In the genomic region with DNA sequence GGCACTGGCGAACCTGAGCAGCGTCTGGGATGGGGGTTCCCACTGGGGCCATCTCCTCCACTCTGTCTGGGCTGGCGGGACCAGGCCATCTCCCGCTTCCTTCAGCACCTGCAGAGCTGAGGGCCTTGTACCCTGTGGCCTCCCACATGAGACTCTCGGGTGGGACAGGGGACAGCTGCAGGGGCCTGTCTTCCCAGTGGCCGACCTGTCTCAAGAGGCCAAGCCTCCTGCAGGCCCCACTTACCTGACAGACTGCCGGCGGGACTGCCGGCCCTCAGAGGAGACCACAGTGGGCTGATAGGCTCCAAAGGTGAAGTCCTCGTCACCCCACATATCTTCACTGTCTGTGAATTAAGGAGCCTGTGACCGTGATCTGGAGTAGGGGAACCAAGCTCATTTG, we compare ENCODE assay signal across 31 cellular contexts.
"Had no signal": no experiment of that assay in that cellular context is flagged by ENCODE, and none has a peak within 500 bp of the region (broad histone marks: within the 10 kb centered on the region; RNA-seq: fewer than 3 reads in every experiment).

No MANE protein-coding gene starts in this region.

- H3K27ac ChIP-seq: neutrophil, ovary, parathyroid adenoma, psoas muscle, right lobe of liver, sigmoid colon, suprapubic skin, testis, tibial artery, transverse colon, upper lobe of right lung, uterus had no signal

- H3K27ac Mint-ChIP-seq: naive thymus-derived CD4-positive, alpha-beta T cell; natural killer cell; nephron; progenitor cell of endocrine pancreas; stimulated activated effector memory CD8-positive, alpha-beta T cell treated with anti-CD3 and anti-CD28 coated beads, Interleukin-12 subunit alpha, Interleukin-12 subunit beta, amount 100 ng/mL, for 72 hours; stimulated activated naive B cell treated with anti-CD40 and anti-IgM and Interleukin-4, amounts not matched to agents 10 μg/mL and 1 μg/mL and 100 μg/mL, for 72 hours; stimulated activated naive CD8-positive, alpha-beta T cell treated with anti-CD3 and anti-CD28 coated beads, Interleukin-15, Interleukin-2, amounts not matched to agents 100 ng/mL and 50 ng/mL, for 24 hours; type B pancreatic cell had no signal

- H3K36me3 Mint-ChIP-seq: natural killer cell, type B pancreatic cell had no signal

- H3K9me3 Mint-ChIP-seq: naive thymus-derived CD4-positive, alpha-beta T cell; natural killer cell; nephron; neural crest cell; stimulated activated effector memory CD8-positive, alpha-beta T cell treated with anti-CD3 and anti-CD28 coated beads, Interleukin-12 subunit alpha, Interleukin-12 subunit beta, amount 100 ng/mL, for 72 hours; stimulated activated naive B cell treated with anti-CD40 and anti-IgM and Interleukin-4, amounts not matched to agents 10 μg/mL and 1 μg/mL and 100 μg/mL, for 72 hours; stimulated activated naive CD8-positive, alpha-beta T cell treated with anti-CD3 and anti-CD28 coated beads, Interleukin-15, Interleukin-2, amounts not matched to agents 100 ng/mL and 50 ng/mL, for 24 hours; type B pancreatic cell had no signal

- H3K4me1 Mint-ChIP-seq: natural killer cell; nephron; neural crest cell; stimulated activated effector memory CD8-positive, alpha-beta T cell treated with anti-CD3 and anti-CD28 coated beads, Interleukin-12 subunit alpha, Interleukin-12 subunit beta, amount 100 ng/mL, for 72 hours; stimulated activated naive B cell treated with anti-CD40 and anti-IgM and Interleukin-4, amounts not matched to agents 10 μg/mL and 1 μg/mL and 100 μg/mL, for 72 hours had no signal

- DNase-seq: naive thymus-derived CD4-positive, alpha-beta T cell; natural killer cell; nucleus accumbens; ovary; posterior cingulate gyrus; psoas muscle; sigmoid colon; small intestine; stimulated activated CD4-positive, alpha-beta T cell treated with anti-CD3 and anti-CD28 coated beads, Interleukin-15, amount 100 ng/mL, for 24 hours; stimulated activated CD4-positive, alpha-beta T cell treated with anti-CD3 and anti-CD28 coated beads, Interleukin-2, amount 100 ng/mL, for 24 hours; stimulated activated CD4-positive, alpha-beta T cell treated with anti-CD3 and anti-CD28 coated beads, Interleukin-2, amount 100 ng/mL, for 48 hours; stimulated activated CD4-positive, alpha-beta T cell treated with anti-CD3 and anti-CD28 coated beads, Interleukin-4, amount 100 ng/mL, for 24 hours; stimulated activated naive B cell treated with anti-CD40 and anti-IgM and Interleukin-4, amounts not matched to agents 10 μg/mL and 1 μg/mL and 100 μg/mL, for 72 hours; stimulated activated naive CD4-positive, alpha-beta T cell treated with Interleukin-2 at 50 U/mL for 16 hours; substantia nigra; testis; tibial artery; transverse colon; upper lobe of right lung; uterus had no signal

- ATAC-seq: naive thymus-derived CD4-positive, alpha-beta T cell; natural killer cell; psoas muscle; right cardiac atrium; right lobe of liver; stimulated activated effector memory CD8-positive, alpha-beta T cell treated with anti-CD3 and anti-CD28 coated beads, Interleukin-12 subunit alpha, Interleukin-12 subunit beta, amount 100 ng/mL, for 72 hours; stimulated activated naive B cell treated with anti-CD40 and anti-IgM and Interleukin-4, amounts not matched to agents 10 μg/mL and 1 μg/mL and 100 μg/mL, for 72 hours; upper lobe of right lung had no signal

- H3K27me3 Mint-ChIP-seq: naive thymus-derived CD4-positive, alpha-beta T cell; progenitor cell of endocrine pancreas; stimulated activated naive B cell treated with anti-CD40 and anti-IgM and Interleukin-4, amounts not matched to agents 10 μg/mL and 1 μg/mL and 100 μg/mL, for 72 hours; stimulated activated naive CD8-positive, alpha-beta T cell treated with anti-CD3 and anti-CD28 coated beads, Interleukin-15, Interleukin-2, amounts not matched to agents 100 ng/mL and 50 ng/mL, for 24 hours; type B pancreatic cell had no signal

- H3K4me3 Mint-ChIP-seq: naive thymus-derived CD4-positive, alpha-beta T cell; natural killer cell; nephron; neural crest cell; stimulated activated effector memory CD8-positive, alpha-beta T cell treated with anti-CD3 and anti-CD28 coated beads, Interleukin-12 subunit alpha, Interleukin-12 subunit beta, amount 100 ng/mL, for 72 hours; stimulated activated naive B cell treated with anti-CD40 and anti-IgM and Interleukin-4, amounts not matched to agents 10 μg/mL and 1 μg/mL and 100 μg/mL, for 72 hours; stimulated activated naive CD8-positive, alpha-beta T cell treated with anti-CD3 and anti-CD28 coated beads, Interleukin-15, Interleukin-2, amounts not matched to agents 100 ng/mL and 50 ng/mL, for 24 hours; type B pancreatic cell had no signal
